Comparison of ENCODE assay signal across 2 cellular contexts in the genomic region with DNA sequence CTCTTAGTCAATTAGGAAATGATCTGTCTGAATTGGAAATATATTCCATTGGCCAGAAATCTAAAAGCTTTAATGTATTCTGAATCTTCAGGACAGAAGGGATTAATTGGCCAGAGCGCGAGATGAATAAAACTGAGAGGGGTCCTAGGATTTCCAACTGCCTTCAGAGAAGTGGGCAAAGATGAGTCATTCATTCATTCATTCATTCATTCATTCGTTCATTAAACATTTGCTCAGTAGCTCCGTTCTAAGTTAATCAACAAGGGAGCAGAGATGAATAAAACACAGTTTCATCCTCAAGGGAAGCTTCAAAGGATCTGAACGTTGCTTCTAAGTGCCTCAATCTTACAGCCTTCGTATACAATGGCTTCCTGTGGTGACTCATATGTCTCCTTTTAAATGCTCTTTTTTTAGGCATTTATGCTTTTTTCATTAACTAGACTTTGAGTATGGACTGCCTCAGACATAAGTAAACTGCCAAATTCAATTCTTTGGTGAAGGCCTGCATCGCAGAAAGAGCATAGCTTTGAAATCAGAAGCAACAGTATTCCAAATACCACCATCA.
TF ChIP-seq lines count a peak whose summit lies in the region.

No MANE protein-coding gene starts in this region.

TF ChIP-seq in SK-N-SH, 30 proteins besides CTCF, POLR2A, EP300 and RAD21:
- TF ChIP-seq, protein P1, sequence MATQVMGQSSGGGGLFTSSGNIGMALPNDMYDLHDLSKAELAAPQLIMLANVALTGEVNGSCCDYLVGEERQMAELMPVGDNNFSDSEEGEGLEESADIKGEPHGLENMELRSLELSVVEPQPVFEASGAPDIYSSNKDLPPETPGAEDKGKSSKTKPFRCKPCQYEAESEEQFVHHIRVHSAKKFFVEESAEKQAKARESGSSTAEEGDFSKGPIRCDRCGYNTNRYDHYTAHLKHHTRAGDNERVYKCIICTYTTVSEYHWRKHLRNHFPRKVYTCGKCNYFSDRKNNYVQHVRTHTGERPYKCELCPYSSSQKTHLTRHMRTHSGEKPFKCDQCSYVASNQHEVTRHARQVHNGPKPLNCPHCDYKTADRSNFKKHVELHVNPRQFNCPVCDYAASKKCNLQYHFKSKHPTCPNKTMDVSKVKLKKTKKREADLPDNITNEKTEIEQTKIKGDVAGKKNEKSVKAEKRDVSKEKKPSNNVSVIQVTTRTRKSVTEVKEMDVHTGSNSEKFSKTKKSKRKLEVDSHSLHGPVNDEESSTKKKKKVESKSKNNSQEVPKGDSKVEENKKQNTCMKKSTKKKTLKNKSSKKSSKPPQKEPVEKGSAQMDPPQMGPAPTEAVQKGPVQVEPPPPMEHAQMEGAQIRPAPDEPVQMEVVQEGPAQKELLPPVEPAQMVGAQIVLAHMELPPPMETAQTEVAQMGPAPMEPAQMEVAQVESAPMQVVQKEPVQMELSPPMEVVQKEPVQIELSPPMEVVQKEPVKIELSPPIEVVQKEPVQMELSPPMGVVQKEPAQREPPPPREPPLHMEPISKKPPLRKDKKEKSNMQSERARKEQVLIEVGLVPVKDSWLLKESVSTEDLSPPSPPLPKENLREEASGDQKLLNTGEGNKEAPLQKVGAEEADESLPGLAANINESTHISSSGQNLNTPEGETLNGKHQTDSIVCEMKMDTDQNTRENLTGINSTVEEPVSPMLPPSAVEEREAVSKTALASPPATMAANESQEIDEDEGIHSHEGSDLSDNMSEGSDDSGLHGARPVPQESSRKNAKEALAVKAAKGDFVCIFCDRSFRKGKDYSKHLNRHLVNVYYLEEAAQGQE (IDR thresholded peaks at IDR 0.05; ENCODE audit: low read depth, low read length) = no peak
- no peak for TF ChIP-seq GABPA (IDR thresholded peaks at IDR 0.05; ENCODE audit: low read depth)
- TF ChIP-seq, protein P2, sequence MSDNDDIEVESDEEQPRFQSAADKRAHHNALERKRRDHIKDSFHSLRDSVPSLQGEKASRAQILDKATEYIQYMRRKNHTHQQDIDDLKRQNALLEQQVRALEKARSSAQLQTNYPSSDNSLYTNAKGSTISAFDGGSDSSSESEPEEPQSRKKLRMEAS (IDR thresholded peaks at IDR 0.05; ENCODE audit: low read depth) = no peak
- TF ChIP-seq TCF12 (IDR thresholded peaks at IDR 0.05) = no peak
- TF ChIP-seq, protein P3, sequence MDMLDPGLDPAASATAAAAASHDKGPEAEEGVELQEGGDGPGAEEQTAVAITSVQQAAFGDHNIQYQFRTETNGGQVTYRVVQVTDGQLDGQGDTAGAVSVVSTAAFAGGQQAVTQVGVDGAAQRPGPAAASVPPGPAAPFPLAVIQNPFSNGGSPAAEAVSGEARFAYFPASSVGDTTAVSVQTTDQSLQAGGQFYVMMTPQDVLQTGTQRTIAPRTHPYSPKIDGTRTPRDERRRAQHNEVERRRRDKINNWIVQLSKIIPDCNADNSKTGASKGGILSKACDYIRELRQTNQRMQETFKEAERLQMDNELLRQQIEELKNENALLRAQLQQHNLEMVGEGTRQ (IDR thresholded peaks at IDR 0.05; ENCODE audit: borderline replicate concordance, low read depth, low read length) = no peak
- TF ChIP-seq TEAD4 (IDR thresholded peaks at IDR 0.05; ENCODE audit: borderline replicate concordance, insufficient read depth) = no peak
- no peak for TF ChIP-seq EZH2phosphoT487 (IDR thresholded peaks at IDR 0.05; ENCODE audit: borderline replicate concordance, low read depth)
- no peak for TF ChIP-seq FOXM1 (IDR thresholded peaks at IDR 0.05; ENCODE audit: low read depth)

TF ChIP-seq in SK-N-SH treated with all-trans-retinoic acid at 6 μM for 48 hours, 23 proteins besides CTCF, POLR2A, EP300 and RAD21 (continued from another document):
- TF ChIP-seq, protein P4, sequence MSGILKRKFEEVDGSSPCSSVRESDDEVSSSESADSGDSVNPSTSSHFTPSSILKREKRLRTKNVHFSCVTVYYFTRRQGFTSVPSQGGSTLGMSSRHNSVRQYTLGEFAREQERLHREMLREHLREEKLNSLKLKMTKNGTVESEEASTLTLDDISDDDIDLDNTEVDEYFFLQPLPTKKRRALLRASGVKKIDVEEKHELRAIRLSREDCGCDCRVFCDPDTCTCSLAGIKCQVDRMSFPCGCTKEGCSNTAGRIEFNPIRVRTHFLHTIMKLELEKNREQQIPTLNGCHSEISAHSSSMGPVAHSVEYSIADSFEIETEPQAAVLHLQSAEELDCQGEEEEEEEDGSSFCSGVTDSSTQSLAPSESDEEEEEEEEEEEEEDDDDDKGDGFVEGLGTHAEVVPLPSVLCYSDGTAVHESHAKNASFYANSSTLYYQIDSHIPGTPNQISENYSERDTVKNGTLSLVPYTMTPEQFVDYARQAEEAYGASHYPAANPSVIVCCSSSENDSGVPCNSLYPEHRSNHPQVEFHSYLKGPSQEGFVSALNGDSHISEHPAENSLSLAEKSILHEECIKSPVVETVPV (CRISPR knock-in tag; IDR thresholded peaks at IDR 0.05) = no peak
- TF ChIP-seq, protein P5, sequence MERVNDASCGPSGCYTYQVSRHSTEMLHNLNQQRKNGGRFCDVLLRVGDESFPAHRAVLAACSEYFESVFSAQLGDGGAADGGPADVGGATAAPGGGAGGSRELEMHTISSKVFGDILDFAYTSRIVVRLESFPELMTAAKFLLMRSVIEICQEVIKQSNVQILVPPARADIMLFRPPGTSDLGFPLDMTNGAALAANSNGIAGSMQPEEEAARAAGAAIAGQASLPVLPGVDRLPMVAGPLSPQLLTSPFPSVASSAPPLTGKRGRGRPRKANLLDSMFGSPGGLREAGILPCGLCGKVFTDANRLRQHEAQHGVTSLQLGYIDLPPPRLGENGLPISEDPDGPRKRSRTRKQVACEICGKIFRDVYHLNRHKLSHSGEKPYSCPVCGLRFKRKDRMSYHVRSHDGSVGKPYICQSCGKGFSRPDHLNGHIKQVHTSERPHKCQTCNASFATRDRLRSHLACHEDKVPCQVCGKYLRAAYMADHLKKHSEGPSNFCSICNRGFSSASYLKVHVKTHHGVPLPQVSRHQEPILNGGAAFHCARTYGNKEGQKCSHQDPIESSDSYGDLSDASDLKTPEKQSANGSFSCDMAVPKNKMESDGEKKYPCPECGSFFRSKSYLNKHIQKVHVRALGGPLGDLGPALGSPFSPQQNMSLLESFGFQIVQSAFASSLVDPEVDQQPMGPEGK (CRISPR knock-in tag; IDR thresholded peaks at IDR 0.05; ENCODE audit: borderline replicate concordance) = no peak
- TF ChIP-seq ZNF70 (CRISPR knock-in tag; IDR thresholded peaks at IDR 0.05) (no peak), ISL1 (CRISPR knock-in tag; IDR thresholded peaks at IDR 0.05) (no peak), ZNF565 (CRISPR knock-in tag; conservative IDR thresholded peaks at IDR 0.05; ENCODE audit: low read depth) (no peak), TOX (CRISPR knock-in tag; IDR thresholded peaks at IDR 0.05; ENCODE audit: borderline replicate concordance) (no peak), SNAI2 (CRISPR knock-in tag; IDR thresholded peaks at IDR 0.05) (no peak), GLIS3 (CRISPR knock-in tag; IDR thresholded peaks at IDR 0.05) (no peak), TCF4 (CRISPR knock-in tag; IDR thresholded peaks at IDR 0.05; ENCODE audit: borderline replicate concordance) (no peak)
